In genomic region chr2:224520064-224520463, GRCh38 we compare ENCODE assay signal across 8 cellular contexts.
A peak's percentile ranks its signal among the peaks of the same experiment; 100 is the strongest.
DNase-seq lines count a peak whose midpoint lies in the region; FAIRE-seq and TF ChIP-seq lines count a peak whose summit lies in the region.

No MANE protein-coding gene starts in this region.

- FAIRE-seq in GM18507 (lab: Jason Lieb, UNC), result peak; percentile 96

- peaks cover 100% of the 10 kb centered on the region for H3K79me2 ChIP-seq in SK-N-SH (ENCODE audit: insufficient read depth)

- peaks cover 0 to 12% of the 10 kb centered on the region in 2 experiments for H3K36me3 ChIP-seq in SK-N-SH (replicated peaks in 1 of 2; ENCODE audit: control insufficient read depth in 1 of 2, insufficient read depth in 2 of 2, low read length in 1 of 2)
- H3K36me3 ChIP-seq in tibial artery, result no peaks in the 10 kb centered on the region

- DNase-seq in GM18507 (ENCODE audit: extremely low spot score, insufficient read length, low read depth) (peak; percentile 2), H4 (ENCODE audit: low spot score) (peak; percentile 70), MV-4-11 (lab: John Stamatoyannopoulos, UW) (peak; percentile 76), epithelial cell of prostate (ENCODE audit: low read depth, low spot score) (no peak), SHP77 (lab: John Stamatoyannopoulos, UW) (no peak), occipital lobe (lab: John Stamatoyannopoulos, UW) (no peak), SK-N-SH (no peak), tibial artery (no peak)

- intact Hi-C loops in tibial artery (cut with DNase I; ENCODE audit: low total_unique reads), result loop anchor here (10.0 kb wide), 1 partner anchor 55 kb away; no protein-coding TSS in a partner anchor

- H2AFZ ChIP-seq in SK-N-SH (ENCODE audit: low read depth), result no peak overlapping the region

- H3K27ac ChIP-seq in epithelial cell of prostate (peak overlapping the region; percentile 50), SK-N-SH (ENCODE audit: low read depth in 2 of 2, low read length in 1 of 2) (peak overlapping the region in 1 of 2 experiments; percentile 39; a peak in 1 of 4 replicates), tibial artery (no peak overlapping the region)

- no peak for TF ChIP-seq RAD21 in SK-N-SH (IDR thresholded peaks at IDR 0.05; ENCODE audit: low read length)

- H3K9ac ChIP-seq in SK-N-SH, result no peak overlapping the region

- 75% methylated on average over 1 of the region's 1 CpG for WGBS in SK-N-SH (ENCODE audit: low lambda C conversion rate)

- TF ChIP-seq EP300 in SK-N-SH (IDR thresholded peaks at IDR 0.05; ENCODE audit: borderline replicate concordance in 1 of 2, low read depth in 1 of 2, low read length in 1 of 2), result no peak

- CTCF ChIA-PET in SK-N-SH (lab: Yijun Ruan, JAX), result interaction anchor here (0.6 kb wide), 1 partner anchor 27 kb away, joined by 3 read pairs; no protein-coding TSS in a partner anchor

- H4K20me1 ChIP-seq in SK-N-SH (ENCODE audit: insufficient read depth), result peaks cover 47% of the 10 kb centered on the region

- no peak for TF ChIP-seq CTCF in SK-N-SH (IDR thresholded peaks at IDR 0.05)
- TF ChIP-seq CTCF in tibial artery (IDR thresholded peaks at IDR 0.05), result no peak

- H3K9me3 ChIP-seq in SK-N-SH (no peaks in the 10 kb centered on the region), tibial artery (no peaks in the 10 kb centered on the region)

- no peaks in the 10 kb centered on the region for H3K27me3 ChIP-seq in SK-N-SH (ENCODE audit: insufficient read depth)
- H3K27me3 ChIP-seq in tibial artery, result no peaks in the 10 kb centered on the region

- H3K9me2 ChIP-seq in SK-N-SH, result no peaks in the 10 kb centered on the region

- H3K4me3 ChIP-seq in SK-N-SH (ENCODE audit: low read depth in 2 of 2, low read length in 1 of 2) (no peak overlapping the region), tibial artery (no peak overlapping the region)

- POLR2A ChIA-PET in SK-N-SH (lab: Yijun Ruan, JAX), result no interaction called here

- peaks cover 21% of the 10 kb centered on the region for H3F3A ChIP-seq in SK-N-SH (replicated peaks; ENCODE audit: insufficient read depth)

- H3K4me1 ChIP-seq in SK-N-SH (ENCODE audit: control insufficient read depth in 1 of 2, insufficient read depth in 2 of 2, low read depth in 1 of 2, low read length in 1 of 2) (peaks cover 3 to 21% of the 10 kb centered on the region in 2 experiments; a peak in 3 of 4 replicates), tibial artery (peaks cover 0 to 73% (median 31%) of the 10 kb centered on the region in 4 donors)

- H3K4me2 ChIP-seq in SK-N-SH, result no peak overlapping the region

TF ChIP-seq in SK-N-SH, 30 proteins besides CTCF, POLR2A, EP300 and RAD21:
- no peak for TF ChIP-seq RFX5 (IDR thresholded peaks at IDR 0.05; ENCODE audit: low read length)
- no peak for TF ChIP-seq FOXM1 (IDR thresholded peaks at IDR 0.05; ENCODE audit: low read depth)
- no peak for TF ChIP-seq ELF1 (IDR thresholded peaks at IDR 0.05)
- TF ChIP-seq JUND (IDR thresholded peaks at IDR 0.05), result no peak
- TF ChIP-seq RXRA (IDR thresholded peaks at IDR 0.05; ENCODE audit: borderline replicate concordance, low read depth), result no peak
- TF ChIP-seq REST (IDR thresholded peaks at IDR 0.05; ENCODE audit: low read depth, low read length), result no peak
- no peak for TF ChIP-seq MAX (IDR thresholded peaks at IDR 0.05; ENCODE audit: low read depth)
- TF ChIP-seq FOSL2 (IDR thresholded peaks at IDR 0.05; ENCODE audit: borderline replicate concordance, low read depth), result no peak
- no peak for TF ChIP-seq GATA2 (CRISPR knock-in tag; IDR thresholded peaks at IDR 0.05)
- TF ChIP-seq POLR2AphosphoS5 (IDR thresholded peaks at IDR 0.05; ENCODE audit: low read depth, low read length), result no peak
- no peak for TF ChIP-seq TAF1 (IDR thresholded peaks at IDR 0.05; ENCODE audit: borderline replicate concordance, low read depth, low read length)
- TF ChIP-seq YY1 (IDR thresholded peaks at IDR 0.05; ENCODE audit: low read depth), result no peak
- no peak for TF ChIP-seq USF1 (IDR thresholded peaks at IDR 0.05; ENCODE audit: borderline replicate concordance, low read depth)
- no peak for TF ChIP-seq IRF3 (IDR thresholded peaks at IDR 0.05; ENCODE audit: low read depth, low read length)

Comparison
In these comparisons a context has a peak if more than half of its experiments do, and no peak if none do; other contexts are left out.
1. DNase-seq: peak in GM18507 (single experiment), H4 (single experiment) and MV-4-11 (single experiment); none in epithelial cell of prostate (single experiment), SHP77 (0 of 2), occipital lobe (single experiment), SK-N-SH (single experiment) and tibial artery (0 of 2).